In genomic region chr3:52846427-52846983, GRCh38 we compare ENCODE assay signal across 15 cellular contexts. TPM values are rescaled to one million over a fixed set of nuclear protein-coding genes. Genes with fewer than 3 reads are reported as not detected.
DNase-seq lines count a peak whose midpoint lies in the region; ATAC-seq, FAIRE-seq and TF ChIP-seq lines count a peak whose summit lies in the region.
"Had no signal": no experiment of that assay in that cellular context is flagged by ENCODE, and none has a peak within 500 bp of the region (broad histone marks: within the 10 kb centered on the region; RNA-seq: fewer than 3 reads in every experiment).

No MANE protein-coding gene starts in this region.

- peaks cover 38% of the 10 kb centered on the region for H3K4me1 Mint-ChIP-seq in nephron progenitor cell
- peaks cover 2% of the 10 kb centered on the region for H3K4me1 Mint-ChIP-seq in T-helper 17 cell
- H3K4me1 Mint-ChIP-seq in effector memory CD8-positive, alpha-beta T cell (ENCODE audit: low read depth in 2 of 2) = peaks cover 0 to 4% of the 10 kb centered on the region in 2 donors
- H3K4me1 Mint-ChIP-seq in CD14-positive monocyte = peaks cover 39% of the 10 kb centered on the region
- H3K4me1 Mint-ChIP-seq: activated naive CD4-positive, alpha-beta T cell treated with anti-CD3 and anti-CD28 coated beads, Interleukin-2, amount 50 U/mL, for 24 hours; central memory CD8-positive, alpha-beta T cell had no signal

- H3K4me3 ChIP-seq in heart right ventricle (peak overlapping the region in 3 of 10 donors; percentile 7 to 15 (median 10)), GM12878 (no peak overlapping the region), smooth muscle cell (no peak overlapping the region)

- H3K27ac ChIP-seq in heart right ventricle (peak overlapping the region in 8 of 10 donors; percentile 48 to 84 (median 76)), GM12878 (ENCODE audit: control insufficient read depth, insufficient read depth) (peak overlapping the region; percentile 32; the same call in 1 of the 2 replicates), smooth muscle cell (ENCODE audit: low read depth) (no peak overlapping the region)
- H3K27ac ChIP-seq: VCaP had no signal

- H2AFZ ChIP-seq in GM12878 (ENCODE audit: control insufficient read depth, low read depth, low read length) (peak overlapping the region; percentile 7; the same call in 1 of the 2 replicates), smooth muscle cell (ENCODE audit: low read depth) (no peak overlapping the region)

- H3K27me3 Mint-ChIP-seq in nephron progenitor cell (ENCODE audit: low read depth, poor library complexity) (peaks cover 5% of the 10 kb centered on the region), T-helper 17 cell (no peaks in the 10 kb centered on the region), CD14-positive monocyte (ENCODE audit: low read depth in 3 of 3) (peaks cover 0 to 2% (median 0%) of the 10 kb centered on the region in 3 donors)
- H3K27me3 Mint-ChIP-seq in effector memory CD8-positive, alpha-beta T cell = no peaks in the 10 kb centered on the region
- H3K27me3 Mint-ChIP-seq: activated naive CD4-positive, alpha-beta T cell treated with anti-CD3 and anti-CD28 coated beads, Interleukin-2, amount 50 U/mL, for 24 hours; central memory CD8-positive, alpha-beta T cell had no signal

- ATAC-seq in heart right ventricle (peak in 2 of 8 donors; percentile 24 to 30), GM12878 (no peak), T-helper 17 cell (no peak)
- ATAC-seq in effector memory CD8-positive, alpha-beta T cell (replicated peaks) = no peak

- in situ Hi-C loops in GM12878 (cut with MboI) = loop anchor here (10.0 kb wide), 1 partner anchor 228 kb away; no protein-coding TSS in a partner anchor

- H3K79me2 ChIP-seq in GM12878 (ENCODE audit: control insufficient read depth, insufficient read depth, low read length) (no peaks in the 10 kb centered on the region), smooth muscle cell (ENCODE audit: low read depth) (no peaks in the 10 kb centered on the region)

- H4K20me1 ChIP-seq in GM12878 (ENCODE audit: control insufficient read depth, insufficient read depth) (no peaks in the 10 kb centered on the region), smooth muscle cell (ENCODE audit: low read depth) (no peaks in the 10 kb centered on the region)

- TF ChIP-seq CTCF in heart right ventricle (IDR thresholded peaks at IDR 0.05) = no peak
- no peak for TF ChIP-seq CTCF in GM12878 (IDR thresholded peaks at IDR 0.05 in 2 of 3, conservative IDR thresholded peaks at IDR 0.05 in 1 of 3; ENCODE audit: control insufficient read depth in 2 of 3, extremely low read depth in 1 of 3, insufficient read depth in 1 of 3, low read depth in 3 of 3, low read length in 3 of 3)
- no peak for TF ChIP-seq CTCF in nephron progenitor cell (IDR thresholded peaks at IDR 0.05)
- TF ChIP-seq CTCF in smooth muscle cell (IDR thresholded peaks at IDR 0.05; ENCODE audit: borderline replicate concordance, insufficient read depth, poor library complexity, severe bottlenecking) = no peak
- no peak for TF ChIP-seq CTCF in CD14-positive monocyte (IDR thresholded peaks at IDR 0.05)

- SMC1A ChIA-PET in GM12878 (lab: Charles Lee; ENCODE audit: uncharacterized antibody, unreplicated experiment) = interaction anchor here (0.7 to 2.6 kb wide), 7 partner anchors 10 to 90 kb away, joined by 3 to 12 read pairs (median 4); no protein-coding TSS in a partner anchor

- H3K4me1 ChIP-seq in heart right ventricle (peaks cover 16 to 58% (median 43%) of the 10 kb centered on the region in 9 donors), GM12878 (ENCODE audit: control insufficient read depth, insufficient read depth, low read length) (peaks cover 8% of the 10 kb centered on the region), smooth muscle cell (ENCODE audit: low read depth) (no peaks in the 10 kb centered on the region)

- peak overlapping the region; percentile 41; the same call in 1 of the 2 replicates for H3K4me2 ChIP-seq in GM12878 (ENCODE audit: control insufficient read depth, insufficient read depth)
- no peak overlapping the region for H3K4me2 ChIP-seq in smooth muscle cell

- H3F3A ChIP-seq in smooth muscle cell (ENCODE audit: low read depth) = no peaks in the 10 kb centered on the region

- CTCF ChIA-PET in GM12878 (lab: Yijun Ruan, JAX) = interaction anchor here (0.6 to 3.7 kb wide), 11 partner anchors 9 to 227 kb away, joined by 3 to 27 read pairs (median 5); no protein-coding TSS in a partner anchor

- RAD21 ChIA-PET in GM12878 (lab: Charles Lee; ENCODE audit: unreplicated experiment) = interaction anchor here (1.1 to 1.4 kb wide), 2 partner anchors 51 to 88 kb away, joined by 3 to 4 read pairs; partner anchors contain the start of gene STIMATE

- H3K27me3 ChIP-seq in heart right ventricle = no peaks in the 10 kb centered on the region
- no peaks in the 10 kb centered on the region for H3K27me3 ChIP-seq in GM12878 (replicated peaks in 1 of 2; ENCODE audit: control insufficient read depth in 2 of 2, insufficient read depth in 2 of 2, low read length in 1 of 2)
- no peaks in the 10 kb centered on the region for H3K27me3 ChIP-seq in smooth muscle cell (ENCODE audit: low read depth)

- FAIRE-seq in GM12878 (lab: Jason Lieb, UNC) = no peak

- intact Hi-C loops in heart right ventricle (cut with DNase I) = loop anchor here in 6 of 10 donors (5.0 to 10.0 kb wide), 4 partner anchors 48 to 226 kb away; partner anchors contain the start of gene STIMATE (in 3 of the 6)
- intact Hi-C loops in cardiac septum (cut with DNase I) = loop anchor here (5.0 kb wide), 1 partner anchor 51 kb away; the partner anchor contains the start of gene STIMATE
- intact Hi-C loops in GM12878 (cut with micrococcal nuclease; ENCODE audit: unreplicated experiment) = no loop called here
- intact Hi-C loops in CD14-positive monocyte (cut with micrococcal nuclease) = loop anchor here in 1 of 2 donors (10.0 kb wide), 1 partner anchor 228 kb away; no protein-coding TSS in a partner anchor

- 58 to 59% methylated on average over 16 of the region's 16 CpGs for WGBS in heart right ventricle, 2 donors
- 66% methylated on average over 16 of the region's 16 CpGs for WGBS in GM12878 (ENCODE audit: insufficient coverage, insufficient replicate concordance, low lambda C conversion rate, missing lambda C conversion rate)
- WGBS in smooth muscle cell (ENCODE audit: low lambda C conversion rate) = 94% methylated on average over 16 of the region's 16 CpGs

- H3K27ac Mint-ChIP-seq in nephron progenitor cell = peak overlapping the region; percentile 95
- no peak overlapping the region for H3K27ac Mint-ChIP-seq in T-helper 17 cell
- peak overlapping the region in 1 of 2 donors; percentile 13 for H3K27ac Mint-ChIP-seq in effector memory CD8-positive, alpha-beta T cell
- H3K27ac Mint-ChIP-seq in CD14-positive monocyte = peak overlapping the region in 1 of 7 donors; percentile 51
- H3K27ac Mint-ChIP-seq: activated naive CD4-positive, alpha-beta T cell treated with anti-CD3 and anti-CD28 coated beads, Interleukin-2, amount 50 U/mL, for 24 hours had no signal

- no peak overlapping the region for H3K9ac ChIP-seq in GM12878 (ENCODE audit: control insufficient read depth, insufficient read depth, low read length)
- H3K9ac ChIP-seq in smooth muscle cell (ENCODE audit: low read depth) = no peak overlapping the region

- no peak for TF ChIP-seq POLR2A in GM12878 (IDR thresholded peaks at IDR 0.05; ENCODE audit: low read depth, low read length)

- H3K36me3 ChIP-seq in heart right ventricle (peaks cover 0 to 76% (median 31%) of the 10 kb centered on the region in 9 donors), GM12878 (ENCODE audit: control insufficient read depth in 2 of 2, insufficient read depth in 2 of 2, low read length in 1 of 2) (peaks cover 12 to 16% of the 10 kb centered on the region in 2 experiments), smooth muscle cell (ENCODE audit: low read depth) (no peaks in the 10 kb centered on the region)

- TF ChIP-seq EP300 in GM12878 (IDR thresholded peaks at IDR 0.05; ENCODE audit: borderline replicate concordance in 1 of 2, control insufficient read depth in 1 of 2, low read depth in 2 of 2, low read length in 2 of 2) = no peak

- H3K9me3 Mint-ChIP-seq in nephron progenitor cell (no peaks in the 10 kb centered on the region), CD14-positive monocyte (no peaks in the 10 kb centered on the region)
- no peaks in the 10 kb centered on the region for H3K9me3 Mint-ChIP-seq in effector memory CD8-positive, alpha-beta T cell
- H3K9me3 Mint-ChIP-seq: activated naive CD4-positive, alpha-beta T cell treated with anti-CD3 and anti-CD28 coated beads, Interleukin-2, amount 50 U/mL, for 24 hours; central memory CD8-positive, alpha-beta T cell had no signal

- no peak for TF ChIP-seq RAD21 in GM12878 (IDR thresholded peaks at IDR 0.05; ENCODE audit: insufficient read depth, low read depth, low read length)

- BruUV-seq in GM12878 (replicated peaks; lab: Mats Ljungman, UMichigan) = no TSS peak

- POLR2A ChIA-PET in GM12878 (lab: Charles Lee) = no interaction called here

- H3K9me3 ChIP-seq in heart right ventricle (no peaks in the 10 kb centered on the region), GM12878 (replicated peaks; ENCODE audit: control insufficient read depth, insufficient read depth, low read length) (no peaks in the 10 kb centered on the region), T-helper 17 cell (ENCODE audit: control insufficient read depth, low read length, poor library complexity, severe bottlenecking) (no peaks in the 10 kb centered on the region), smooth muscle cell (replicated peaks; ENCODE audit: low read depth) (no peaks in the 10 kb centered on the region)

- no peak overlapping the region for H3K4me3 Mint-ChIP-seq in nephron progenitor cell
- H3K4me3 Mint-ChIP-seq in T-helper 17 cell = no peak overlapping the region
- H3K4me3 Mint-ChIP-seq in effector memory CD8-positive, alpha-beta T cell = no peak overlapping the region
- H3K4me3 Mint-ChIP-seq in CD14-positive monocyte = no peak overlapping the region
- H3K4me3 Mint-ChIP-seq: activated naive CD4-positive, alpha-beta T cell treated with anti-CD3 and anti-CD28 coated beads, Interleukin-2, amount 50 U/mL, for 24 hours; central memory CD8-positive, alpha-beta T cell had no signal

- DNase-seq in heart right ventricle = no peak
- no peak for DNase-seq in cardiac septum (ENCODE audit: low spot score)
- DNase-seq in GM12878 (ENCODE audit: low read depth, low spot score) = no peak
- DNase-seq in nephron progenitor cell = no peak
- DNase-seq in T-helper 17 cell = no peak
- DNase-seq in effector memory CD8-positive, alpha-beta T cell = no peak
- DNase-seq in smooth muscle cell (lab: John Stamatoyannopoulos, UW; ENCODE audit: unreplicated experiment) = no peak
- DNase-seq in CD14-positive monocyte (ENCODE audit: low spot score) = no peak
- DNase-seq: DMS53, mesenchymal stem cell, NCI-H2081, occipital lobe had no signal

- H3K36me3 Mint-ChIP-seq in nephron progenitor cell (ENCODE audit: low read depth) = peaks cover 18% of the 10 kb centered on the region
- H3K36me3 Mint-ChIP-seq in T-helper 17 cell (ENCODE audit: low read depth) = peaks cover 4% of the 10 kb centered on the region
- H3K36me3 Mint-ChIP-seq in effector memory CD8-positive, alpha-beta T cell (ENCODE audit: insufficient read depth) = peaks cover 38% of the 10 kb centered on the region
- peaks cover 73 to 87% of the 10 kb centered on the region in 2 donors for H3K36me3 Mint-ChIP-seq in CD14-positive monocyte

RNA-seq across cellular contexts. Expression of gene MUSTN1, which starts 11.7 kb away (rescaled TPM):
- total RNA-seq in heart right ventricle = 10 to 100 TPM; 13.0 to 91.1 (median 37.5) TPM
- 100 to 1,000 TPM in 1 of 2 donors, 10 to 100 TPM in 1; 59.6 to 182 TPM for polyA plus RNA-seq in heart right ventricle
- 15.9 TPM for total RNA-seq in cardiac septum
- total RNA-seq in GM12878 (2013; cell fraction: nucleolus; rRNA removed) = 1.2 TPM in 1 of 2 replicates, not detected in the other
- 1.1 and 2.5 TPM in 2 replicates for total RNA-seq in GM12878 (2014; rRNA removed)
- total RNA-seq in GM12878 (2014; rRNA removed; fragmentation: Illumina TruSeq; extraction: Trizol) = 1.0 TPM in 2 replicates
- 0.51 and 1.2 TPM in 2 replicates for total RNA-seq in GM12878 (2021)
- 1.7 TPM for polyA plus RNA-seq in GM12878 (2011; ENCODE audit: low read depth)
- polyA plus RNA-seq in GM12878 (2011; rRNA removed) = 0.35 TPM in 1 of 2 replicates, not detected in the other
- 0.70 and 1.8 TPM in 2 replicates for polyA plus RNA-seq in GM12878 (2011; cell fraction: cytosol; rRNA removed)
- polyA plus RNA-seq in GM12878 (2011; cell fraction: nucleus; rRNA removed) = 18.4 and 19.6 TPM in 2 replicates
- 1.1 and 1.4 TPM in 2 replicates for polyA plus RNA-seq in GM12878 (2012)
- 0.57 and 2.5 TPM in 2 replicates for polyA plus RNA-seq in GM12878 (2014; fragmentation: Illumina TruSeq; extraction: Trizol)
- 1 to 10 TPM; 1.3 TPM for polyA plus RNA-seq in GM12878 (2014; fragmentation: Nextera tagmentation; extraction: Ambion mirVana)
- polyA plus RNA-seq in GM12878 (2014; rRNA removed) = 1.7 and 4.5 TPM in 2 replicates
- polyA plus RNA-seq in GM12878 (2016; fragmentation: Nextera tagmentation; extraction: Ambion mirVana) = not detected
- 0.46 TPM in 1 of 2 replicates, not detected in the other for polyA minus RNA-seq in GM12878 (2011; rRNA and poly(A)+ RNA removed)
- polyA minus RNA-seq in GM12878 (2011; cell fraction: cytosol; rRNA and poly(A)+ RNA removed) = not detected in 2 replicates
- 0.97 and 1.7 TPM in 2 replicates for polyA minus RNA-seq in GM12878 (2011; cell fraction: nucleus; rRNA and poly(A)+ RNA removed)
- total RNA-seq in T-helper 17 cell = 10 to 100 TPM; 12.3 to 16.0 TPM
- 2.2 TPM in 1 of 2 replicates, not detected in the other for total RNA-seq in smooth muscle cell
- 0.30 and 0.98 TPM in 2 replicates for polyA plus RNA-seq in smooth muscle cell
- under 1 TPM in 1 of 2 donors, not detected in 1; 0.29 TPM for polyA plus RNA-seq in CD14-positive monocyte
- total RNA-seq: occipital lobe had no signal

RNA-seq across cellular contexts. Expression of gene ITIH4, which starts 16.0 kb away (rescaled TPM):
- total RNA-seq in heart right ventricle (1 to 10 TPM; 2.3 to 9.3 (median 4.3) TPM), cardiac septum (3.2 TPM), GM12878 (2014; rRNA removed) (1.4 and 2.2 TPM in 2 replicates), GM12878 (2014; rRNA removed; fragmentation: Illumina TruSeq; extraction: Trizol) (1.6 and 1.8 TPM in 2 replicates), GM12878 (2021) (3.9 and 5.4 TPM in 2 replicates), T-helper 17 cell (10 to 100 TPM; 25.8 to 40.6 TPM), smooth muscle cell (1.6 and 2.3 TPM in 2 replicates)
- polyA plus RNA-seq in heart right ventricle (10 to 100 TPM in 1 of 2 donors, 1 to 10 TPM in 1; 1.5 to 17.9 TPM), GM12878 (2011; rRNA removed) (0.71 and 1.3 TPM in 2 replicates), GM12878 (2014; fragmentation: Illumina TruSeq; extraction: Trizol) (1.2 and 3.1 TPM in 2 replicates), GM12878 (2014; fragmentation: Nextera tagmentation; extraction: Ambion mirVana) (1 to 10 TPM in 1 of 2 experiments, under 1 TPM in 1; 0.69 to 1.2 TPM), GM12878 (2014; rRNA removed) (3.8 and 4.1 TPM in 2 replicates), GM12878 (2016; fragmentation: Nextera tagmentation; extraction: Ambion mirVana) (1 to 10 TPM in 1 of 2 experiments, under 1 TPM in 1; 0.64 to 1.3 TPM), smooth muscle cell (1.6 and 4.5 TPM in 2 replicates), CD14-positive monocyte (under 1 TPM in 1 of 2 donors, not detected in 1; 0.59 TPM)
- 4.1 and 7.5 TPM in 2 replicates for total RNA-seq in GM12878 (2013; cell fraction: nucleolus; rRNA removed)
- polyA plus RNA-seq in GM12878 (2011; ENCODE audit: low read depth) = 0.85 TPM
- polyA plus RNA-seq in GM12878 (2011; cell fraction: cytosol; rRNA removed) = 0.42 and 0.67 TPM in 2 replicates
- polyA plus RNA-seq in GM12878 (2011; cell fraction: nucleus; rRNA removed) = 12.6 and 13.1 TPM in 2 replicates
- polyA plus RNA-seq in GM12878 (2012) = 1.2 and 2.8 TPM in 2 replicates
- polyA minus RNA-seq in GM12878 (2011; rRNA and poly(A)+ RNA removed) = 2.2 and 2.6 TPM in 2 replicates
- polyA minus RNA-seq in GM12878 (2011; cell fraction: cytosol; rRNA and poly(A)+ RNA removed) = 3.0 TPM in 1 of 2 replicates, not detected in the other
- 2.5 and 7.2 TPM in 2 replicates for polyA minus RNA-seq in GM12878 (2011; cell fraction: nucleus; rRNA and poly(A)+ RNA removed)

RNA-seq across cellular contexts. Expression of gene STIMATE, which starts 50.8 kb away (rescaled TPM):
- total RNA-seq in heart right ventricle = 1 to 10 TPM; 4.0 to 9.7 (median 7.3) TPM
- 1 to 10 TPM; 4.4 to 7.2 TPM for polyA plus RNA-seq in heart right ventricle
- 11.2 TPM for total RNA-seq in cardiac septum
- total RNA-seq in GM12878 (2013; cell fraction: nucleolus; rRNA removed) = 31.6 and 36.6 TPM in 2 replicates
- 10.9 and 11.1 TPM in 2 replicates for total RNA-seq in GM12878 (2014; rRNA removed)
- total RNA-seq in GM12878 (2014; rRNA removed; fragmentation: Illumina TruSeq; extraction: Trizol) = 9.3 and 9.4 TPM in 2 replicates
- 19.1 and 20.9 TPM in 2 replicates for total RNA-seq in GM12878 (2021)
- 3.3 TPM for polyA plus RNA-seq in GM12878 (2011; ENCODE audit: low read depth)
- 7.3 and 11.7 TPM in 2 replicates for polyA plus RNA-seq in GM12878 (2011; rRNA removed)
- 25.2 and 28.3 TPM in 2 replicates for polyA plus RNA-seq in GM12878 (2011; cell fraction: cytosol; rRNA removed)
- 80.8 and 85.9 TPM in 2 replicates for polyA plus RNA-seq in GM12878 (2011; cell fraction: nucleus; rRNA removed)
- 4.5 and 7.7 TPM in 2 replicates for polyA plus RNA-seq in GM12878 (2012)
- polyA plus RNA-seq in GM12878 (2014; fragmentation: Illumina TruSeq; extraction: Trizol) = 17.4 and 22.4 TPM in 2 replicates
- under 1 TPM; 0.24 to 0.68 TPM for polyA plus RNA-seq in GM12878 (2014; fragmentation: Nextera tagmentation; extraction: Ambion mirVana)
- 21.8 and 24.1 TPM in 2 replicates for polyA plus RNA-seq in GM12878 (2014; rRNA removed)
- 10 to 100 TPM; 20.7 to 21.1 TPM for polyA plus RNA-seq in GM12878 (2016; fragmentation: Nextera tagmentation; extraction: Ambion mirVana)
- 12.7 and 16.3 TPM in 2 replicates for polyA minus RNA-seq in GM12878 (2011; rRNA and poly(A)+ RNA removed)
- polyA minus RNA-seq in GM12878 (2011; cell fraction: cytosol; rRNA and poly(A)+ RNA removed) = 7.9 and 9.8 TPM in 2 replicates
- polyA minus RNA-seq in GM12878 (2011; cell fraction: nucleus; rRNA and poly(A)+ RNA removed) = 12.1 and 23.2 TPM in 2 replicates
- 10 to 100 TPM; 41.1 to 42.6 TPM for total RNA-seq in T-helper 17 cell
- total RNA-seq in smooth muscle cell = 12.8 and 13.1 TPM in 2 replicates
- polyA plus RNA-seq in smooth muscle cell = 12.1 and 18.1 TPM in 2 replicates
- polyA plus RNA-seq in CD14-positive monocyte = 10 to 100 TPM in 1 of 2 donors, 1 to 10 TPM in 1; 8.9 to 11.7 TPM

RNA-seq across cellular contexts. Expression of gene ITIH3, which starts 51.9 kb away (rescaled TPM):
- total RNA-seq in heart right ventricle (under 1 TPM; 0.13 to 0.97 (median 0.41) TPM), cardiac septum (0.78 TPM), GM12878 (2014; rRNA removed) (0.17 TPM in 1 of 2 replicates, not detected in the other), GM12878 (2014; rRNA removed; fragmentation: Illumina TruSeq; extraction: Trizol) (not detected in 2 replicates), GM12878 (2021) (0.15 and 0.27 TPM in 2 replicates), T-helper 17 cell (not detected), smooth muscle cell (not detected in 2 replicates)
- polyA plus RNA-seq in heart right ventricle (1 to 10 TPM; 1.0 to 1.3 TPM), GM12878 (2011; rRNA removed) (not detected in 2 replicates), GM12878 (2014; fragmentation: Illumina TruSeq; extraction: Trizol) (0.07 TPM in 1 of 2 replicates, not detected in the other), GM12878 (2014; fragmentation: Nextera tagmentation; extraction: Ambion mirVana) (not detected), GM12878 (2014; rRNA removed) (0.03 TPM in 1 of 2 replicates, not detected in the other), GM12878 (2016; fragmentation: Nextera tagmentation; extraction: Ambion mirVana) (not detected), smooth muscle cell (0.35 TPM in 1 of 2 replicates, not detected in the other), CD14-positive monocyte (not detected)
- not detected in 2 replicates for total RNA-seq in GM12878 (2013; cell fraction: nucleolus; rRNA removed)
- not detected for polyA plus RNA-seq in GM12878 (2011; ENCODE audit: low read depth)
- polyA plus RNA-seq in GM12878 (2011; cell fraction: cytosol; rRNA removed) = not detected in 2 replicates
- polyA plus RNA-seq in GM12878 (2011; cell fraction: nucleus; rRNA removed) = 0.12 and 0.39 TPM in 2 replicates
- 0.25 TPM in 1 of 2 replicates, not detected in the other for polyA plus RNA-seq in GM12878 (2012)
- polyA minus RNA-seq in GM12878 (2011; rRNA and poly(A)+ RNA removed) = not detected in 2 replicates
- polyA minus RNA-seq in GM12878 (2011; cell fraction: cytosol; rRNA and poly(A)+ RNA removed) = not detected in 2 replicates
- not detected in 2 replicates for polyA minus RNA-seq in GM12878 (2011; cell fraction: nucleus; rRNA and poly(A)+ RNA removed)
